ENCODE assay signal across 1 cellular context in genomic region chr6:26502169-26502568, GRCh38.
TF ChIP-seq lines count a peak whose summit lies in the region.

No MANE protein-coding gene starts in this region.

TF ChIP-seq in SK-N-SH treated with all-trans-retinoic acid at 6 μM for 48 hours, 23 proteins besides CTCF, POLR2A, EP300 and RAD21 (continued from another document):
- TF ChIP-seq POU6F1 (CRISPR knock-in tag; IDR thresholded peaks at IDR 0.05; ENCODE audit: borderline replicate concordance, low read depth) (no peak), ZNF8 (CRISPR knock-in tag; IDR thresholded peaks at IDR 0.05) (no peak), CSDC2 (CRISPR knock-in tag; IDR thresholded peaks at IDR 0.05) (no peak), ESRRG (CRISPR knock-in tag; IDR thresholded peaks at IDR 0.05) (no peak), ZNF70 (CRISPR knock-in tag; IDR thresholded peaks at IDR 0.05) (no peak), ARNTL (CRISPR knock-in tag; IDR thresholded peaks at IDR 0.05; ENCODE audit: borderline replicate concordance, low read depth) (no peak), CREB5 (CRISPR knock-in tag; IDR thresholded peaks at IDR 0.05; ENCODE audit: low read depth) (no peak), ZFP3 (CRISPR knock-in tag; IDR thresholded peaks at IDR 0.05) (no peak)
- TF ChIP-seq, protein P1, sequence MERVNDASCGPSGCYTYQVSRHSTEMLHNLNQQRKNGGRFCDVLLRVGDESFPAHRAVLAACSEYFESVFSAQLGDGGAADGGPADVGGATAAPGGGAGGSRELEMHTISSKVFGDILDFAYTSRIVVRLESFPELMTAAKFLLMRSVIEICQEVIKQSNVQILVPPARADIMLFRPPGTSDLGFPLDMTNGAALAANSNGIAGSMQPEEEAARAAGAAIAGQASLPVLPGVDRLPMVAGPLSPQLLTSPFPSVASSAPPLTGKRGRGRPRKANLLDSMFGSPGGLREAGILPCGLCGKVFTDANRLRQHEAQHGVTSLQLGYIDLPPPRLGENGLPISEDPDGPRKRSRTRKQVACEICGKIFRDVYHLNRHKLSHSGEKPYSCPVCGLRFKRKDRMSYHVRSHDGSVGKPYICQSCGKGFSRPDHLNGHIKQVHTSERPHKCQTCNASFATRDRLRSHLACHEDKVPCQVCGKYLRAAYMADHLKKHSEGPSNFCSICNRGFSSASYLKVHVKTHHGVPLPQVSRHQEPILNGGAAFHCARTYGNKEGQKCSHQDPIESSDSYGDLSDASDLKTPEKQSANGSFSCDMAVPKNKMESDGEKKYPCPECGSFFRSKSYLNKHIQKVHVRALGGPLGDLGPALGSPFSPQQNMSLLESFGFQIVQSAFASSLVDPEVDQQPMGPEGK (CRISPR knock-in tag; IDR thresholded peaks at IDR 0.05; ENCODE audit: borderline replicate concordance) = no peak
